Comparison of ENCODE assay signal across 22 cellular contexts in genomic region chr5:3698412-3698811, GRCh38.
A peak's percentile ranks its signal among the peaks of the same experiment; 100 is the strongest.
DNase-seq lines count a peak whose midpoint lies in the region; ATAC-seq, FAIRE-seq and TF ChIP-seq lines count a peak whose summit lies in the region.
"Had no signal": no experiment of that assay in that cellular context is flagged by ENCODE, and none has a peak within 500 bp of the region (broad histone marks: within the 10 kb centered on the region; RNA-seq: fewer than 3 reads in every experiment).

No MANE protein-coding gene starts in this region.

- CTCF ChIA-PET in H1 (lab: Charles Lee; ENCODE audit: partially characterized antibody): no interaction called here

- H2AK5ac ChIP-seq in H1 (ENCODE audit: low read depth, low read length): no peak overlapping the region
- H2AK5ac ChIP-seq in neuronal stem cell (ENCODE audit: low read depth, low read length): no peak overlapping the region

- H2BK15ac ChIP-seq in H1 (ENCODE audit: low read length) (0 out of 2 replicates have a peak overlapping the region, but pooled peaks have one; percentile 21), neuronal stem cell (ENCODE audit: low read length) (no peak overlapping the region)

- TF ChIP-seq POLR2A in H1 (IDR thresholded peaks at IDR 0.05; ENCODE audit: control extremely low read depth in 1 of 2, low read depth in 2 of 2, low read length in 2 of 2): no peak

- H2BK120ac ChIP-seq in H1 (replicated peaks; ENCODE audit: low read depth, low read length) (no peak overlapping the region), neuronal stem cell (ENCODE audit: low read depth, low read length) (no peak overlapping the region)

- H2BK20ac ChIP-seq in H1 (ENCODE audit: low read length): no peak overlapping the region

- H3K4me3 ChIP-seq in H1 (ENCODE audit: extremely low read depth in 1 of 4, insufficient read depth in 2 of 4, low read depth in 3 of 4, low read length in 4 of 4) (no peak overlapping the region), neuronal stem cell (ENCODE audit: low read length in 2 of 2) (no peak overlapping the region), aorta (ENCODE audit: low read length in 2 of 2) (no peak overlapping the region)
- H3K4me3 ChIP-seq: BLaER1 treated with 17β-estradiol and CSF1 and Interleukin-3, amounts not matched to agents 10 nM and 100 nM; GM12878 had no signal

- H3K56ac ChIP-seq in H1 (replicated peaks; ENCODE audit: insufficient read length, low read depth, low read length): no peak overlapping the region

- H2BK12ac ChIP-seq in H1 (ENCODE audit: low read depth, low read length) (no peak overlapping the region), neuronal stem cell (ENCODE audit: low read length) (no peak overlapping the region)

- ATAC-seq in aorta (ENCODE audit: low FRiP score): peak; percentile 36
- ATAC-seq: CD8-positive, alpha-beta T cell; GM12878 had no signal

- 92% methylated on average over 12 of the region's 12 CpGs; no CpG with 5 or more reads in 1 of the 2 experiments for WGBS in H1 (ENCODE audit: extremely low coverage in 1 of 2, insufficient coverage in 1 of 2, insufficient read length in 1 of 2, insufficient replicate concordance in 2 of 2, low coverage in 1 of 2, low lambda C conversion rate in 2 of 2, missing lambda C conversion rate in 1 of 2), 2 experiments
- WGBS in neuronal stem cell (ENCODE audit: extremely low coverage in 2 of 2, insufficient read length in 2 of 2, insufficient replicate concordance in 1 of 2), 2 donors: no CpG with 5 or more reads among the region's 12 CpGs
- WGBS in aorta, 2 donors: 65 to 79% methylated on average over 12 of the region's 12 CpGs

- POLR2A ChIA-PET in H1 (lab: Charles Lee; ENCODE audit: partially characterized antibody): no interaction called here

- no peaks in the 10 kb centered on the region for H4K20me1 ChIP-seq in H1 (replicated peaks in 1 of 2; ENCODE audit: control insufficient read depth in 1 of 2, insufficient read depth in 2 of 2, low read length in 2 of 2)
- H4K20me1 ChIP-seq: BLaER1 treated with 17β-estradiol and CSF1 and Interleukin-3, amounts not matched to agents 10 nM and 100 nM had no signal

- DNase-seq in RPMI8226 (peak; percentile 78), H1 (ENCODE audit: low read depth in 1 of 2, low spot score in 2 of 2) (no peak), neuronal stem cell (ENCODE audit: low spot score) (no peak), aorta (peak in 1 of 2 donors; percentile 58), ACHN (no peak), head of caudate nucleus (no peak)
- DNase-seq in activated CD4-positive, alpha-beta T cell treated with anti-CD3 and anti-CD28 coated beads, Interleukin-2, amount 50 U/mL, for 48 hours: no peak
- DNase-seq: 8988T; AML-193; Caco-2; Calu3; CD4-positive, alpha-beta T cell; CD8-positive, alpha-beta T cell; DMS79 treated with DMSO at 0.1 percent for 48 hours had no signal

- H3K9me3 ChIP-seq in H1 (ENCODE audit: insufficient read depth in 2 of 2, low read depth in 1 of 2, low read length in 1 of 2): no peaks in the 10 kb centered on the region
- H3K9me3 ChIP-seq in neuronal stem cell (replicated peaks in 1 of 2; ENCODE audit: control insufficient read depth in 2 of 2, insufficient read depth in 1 of 2, low read depth in 1 of 2, low read length in 2 of 2): peaks cover 0 to 2% of the 10 kb centered on the region in 2 donors
- no peaks in the 10 kb centered on the region for H3K9me3 ChIP-seq in aorta (ENCODE audit: control insufficient read depth, low read length)
- H3K9me3 ChIP-seq: Caco-2 had no signal

- no peak for TF ChIP-seq EP300 in H1 (IDR thresholded peaks at IDR 0.05; ENCODE audit: borderline replicate concordance in 1 of 2, low read depth in 2 of 2, low read length in 2 of 2)

- H3K27ac ChIP-seq in H1 (ENCODE audit: low read depth, low read length): no peak overlapping the region
- no peak overlapping the region for H3K27ac ChIP-seq in neuronal stem cell (replicated peaks; ENCODE audit: low read length)
- H3K27ac ChIP-seq in aorta (ENCODE audit: low read depth in 1 of 2, low read length in 2 of 2): no peak overlapping the region
- H3K27ac ChIP-seq: BLaER1 treated with 17β-estradiol and CSF1 and Interleukin-3, amounts not matched to agents 10 nM and 100 nM; C4-2B had no signal

- H3K23me2 ChIP-seq in H1 (ENCODE audit: low read depth, low read length): peaks cover 2% of the 10 kb centered on the region; the same call in 1 of the 2 replicates

- H3K23ac ChIP-seq in H1 (ENCODE audit: insufficient read length) (no peak overlapping the region), neuronal stem cell (ENCODE audit: low read depth, low read length, poor library complexity) (no peak overlapping the region)

- no peak for TF ChIP-seq RAD21 in H1 (IDR thresholded peaks at IDR 0.05 in 1 of 2, conservative IDR thresholded peaks at IDR 0.05 in 1 of 2; ENCODE audit: low read depth in 2 of 2, low read length in 2 of 2)

- H4K5ac ChIP-seq in H1 (ENCODE audit: insufficient read length, low read depth, low read length): no peak overlapping the region

- peak overlapping the region; percentile 70; the same call in 1 of the 2 replicates for H2AFZ ChIP-seq in H1 (ENCODE audit: low read length)
- no peak overlapping the region for H2AFZ ChIP-seq in neuronal stem cell (ENCODE audit: low read length)

- H3K79me1 ChIP-seq in H1 (ENCODE audit: low read depth, low read length): no peaks in the 10 kb centered on the region
- H3K79me1 ChIP-seq in neuronal stem cell (ENCODE audit: low read depth, low read length): no peaks in the 10 kb centered on the region

- no peak overlapping the region for H4K91ac ChIP-seq in H1 (replicated peaks; ENCODE audit: insufficient read length, low read length)
- H4K91ac ChIP-seq in neuronal stem cell (ENCODE audit: low read depth, low read length, poor library complexity): no peak overlapping the region

- H3K4me1 ChIP-seq in H1 (replicated peaks in 1 of 4; ENCODE audit: control insufficient read depth in 3 of 4, insufficient read depth in 4 of 4, low read length in 3 of 4) (peaks cover 0 to 4% (median 1%) of the 10 kb centered on the region in 4 experiments; a peak in 4 of 7 replicates), neuronal stem cell (ENCODE audit: control insufficient read depth in 2 of 2, insufficient read depth in 1 of 2, low read depth in 1 of 2, low read length in 2 of 2) (no peaks in the 10 kb centered on the region), aorta (ENCODE audit: control insufficient read depth in 1 of 2, insufficient read depth in 2 of 2, low read length in 2 of 2) (no peaks in the 10 kb centered on the region)
- H3K4me1 ChIP-seq: Caco-2 had no signal

- no peaks in the 10 kb centered on the region for H3K79me2 ChIP-seq in H1 (ENCODE audit: control insufficient read depth in 1 of 2, insufficient read depth in 2 of 2, low read length in 2 of 2)

- H3K36me3 ChIP-seq in H1 (ENCODE audit: control insufficient read depth in 2 of 4, insufficient read depth in 4 of 4, low read length in 3 of 4): no peaks in the 10 kb centered on the region
- no peaks in the 10 kb centered on the region for H3K36me3 ChIP-seq in neuronal stem cell (replicated peaks in 1 of 2; ENCODE audit: control insufficient read depth in 2 of 2, insufficient read depth in 2 of 2, low read length in 2 of 2)
- no peaks in the 10 kb centered on the region for H3K36me3 ChIP-seq in aorta (ENCODE audit: control insufficient read depth in 1 of 2, insufficient read depth in 2 of 2, low read length in 1 of 2)
- H3K36me3 ChIP-seq: BLaER1 treated with 17β-estradiol and CSF1 and Interleukin-3, amounts not matched to agents 10 nM and 100 nM had no signal

- H3K14ac ChIP-seq in H1 (ENCODE audit: insufficient read length) (no peak overlapping the region), neuronal stem cell (ENCODE audit: low read length) (no peak overlapping the region)

- H3K27me3 ChIP-seq in H1 (replicated peaks in 1 of 4; ENCODE audit: control insufficient read depth in 3 of 4, extremely low read depth in 1 of 4, insufficient read depth in 3 of 4, low read length in 3 of 4) (no peaks in the 10 kb centered on the region), neuronal stem cell (ENCODE audit: control insufficient read depth in 3 of 3, insufficient read depth in 3 of 3, low read depth in 1 of 3, low read length in 3 of 3) (no peaks in the 10 kb centered on the region), aorta (ENCODE audit: control insufficient read depth in 1 of 2, insufficient read depth in 2 of 2, low read length in 1 of 2) (no peaks in the 10 kb centered on the region)
- H3K27me3 ChIP-seq: BLaER1 treated with 17β-estradiol and CSF1 and Interleukin-3, amounts not matched to agents 10 nM and 100 nM had no signal

- no peak for TF ChIP-seq CTCF in H1 (IDR thresholded peaks at IDR 0.05; ENCODE audit: control extremely low read depth in 1 of 3, insufficient read depth in 1 of 3, low read depth in 1 of 3, low read length in 3 of 3)

- FAIRE-seq in H1 (lab: Jason Lieb, UNC): no peak
- FAIRE-seq: A204.1, D721Med, G401.6, GM12878, GM12892, GM18507 had no signal

- H3K4me2 ChIP-seq in H1 (ENCODE audit: insufficient read depth in 1 of 2, low read depth in 2 of 2, low read length in 2 of 2) (no peak overlapping the region), neuronal stem cell (ENCODE audit: insufficient read depth, low read length, poor library complexity, severe bottlenecking) (no peak overlapping the region)
- H3K4me2 ChIP-seq: BLaER1 treated with 17β-estradiol and CSF1 and Interleukin-3, amounts not matched to agents 10 nM and 100 nM had no signal

- H4K8ac ChIP-seq in H1 (ENCODE audit: extremely low read depth, insufficient read depth, low read length) (no peak overlapping the region; the same call in 1 of the 2 replicates), neuronal stem cell (ENCODE audit: low read depth, low read length) (no peak overlapping the region)

- H2BK5ac ChIP-seq in H1 (ENCODE audit: low read depth, low read length) (no peak overlapping the region), neuronal stem cell (ENCODE audit: low read length) (no peak overlapping the region)

- H3K9ac ChIP-seq in H1 (replicated peaks in 1 of 4; ENCODE audit: extremely low read depth in 1 of 4, low read depth in 3 of 4, low read length in 3 of 4) (no peak overlapping the region), neuronal stem cell (ENCODE audit: low read depth, low read length, poor library complexity) (no peak overlapping the region)
- H3K9ac ChIP-seq: BLaER1 treated with 17β-estradiol and CSF1 and Interleukin-3, amounts not matched to agents 10 nM and 100 nM had no signal

- H3K18ac ChIP-seq in H1 (ENCODE audit: extremely low read depth, low read length): no peak overlapping the region
- peak overlapping the region; percentile 25 for H3K18ac ChIP-seq in neuronal stem cell (ENCODE audit: low read length)

- intact Hi-C loops in aorta (cut with DNase I) (no loop called here), head of caudate nucleus (cut with DNase I) (no loop called here)

- H3K4ac ChIP-seq in H1 (replicated peaks; ENCODE audit: insufficient read length, low read depth, low read length): no peak overlapping the region
- H3K4ac ChIP-seq in neuronal stem cell (ENCODE audit: low read length): no peak overlapping the region

- in situ Hi-C loops in ACHN (cut with HindIII; ENCODE audit: low pct_ligation_motif_present, low pct_unique_long_range_greater_than_20kb, low sequenced_read_pairs): no loop called here

TF ChIP-seq in H1, 55 proteins besides CTCF, POLR2A, EP300 and RAD21 (continues in another document):
- TF ChIP-seq FOSL1 (IDR thresholded peaks at IDR 0.05; ENCODE audit: insufficient read depth, low read depth, low read length) (no peak), HDAC2 (IDR thresholded peaks at IDR 0.05; ENCODE audit: borderline replicate concordance in 1 of 2, low read depth in 2 of 2, low read length in 2 of 2) (no peak)
